In genomic region chr16:77496934-77497333, GRCh38 we compare ENCODE assay signal across 27 cellular contexts.
"Had no signal": no experiment of that assay in that cellular context is flagged by ENCODE, and none has a peak within 500 bp of the region (broad histone marks: within the 10 kb centered on the region; RNA-seq: fewer than 3 reads in every experiment).

No MANE protein-coding gene starts in this region.

- H3K36me3 ChIP-seq: adrenal gland, ascending aorta, breast epithelium, colonic mucosa, heart right ventricle, left ventricle myocardium inferior, prostate gland, right atrium auricular region, upper lobe of left lung had no signal

- DNase-seq: activated CD4-positive, alpha-beta T cell treated with anti-CD3 and anti-CD28 coated beads for 1 hour; activated CD8-positive, alpha-beta memory T cell treated with anti-CD3 and anti-CD28 coated beads for 24 hours; activated CD8-positive, alpha-beta memory T cell treated with anti-CD3 and anti-CD28 coated beads, Interleukin-2, amount 50 U/mL, for 48 hours; activated naive CD4-positive, alpha-beta T cell; activated T-cell treated with anti-CD3 and anti-CD28 coated beads, Interleukin-2, amount 50 U/mL, for 4 hours; adrenal gland; colonic mucosa; endodermal cell; foreskin fibroblast; heart right ventricle; left ventricle myocardium inferior; naive thymus-derived CD8-positive, alpha-beta T cell; stimulated activated CD4-positive, alpha-beta T cell treated with anti-CD3 and anti-CD28 coated beads, Interleukin-12 subunit alpha, Interleukin-12 subunit beta, amount 100 ng/mL, for 4 hours; stimulated activated CD4-positive, alpha-beta T cell treated with anti-CD3 and anti-CD28 coated beads, Interleukin-4, amount 100 ng/mL, for 4 hours; stimulated activated naive CD8-positive, alpha-beta T cell treated with anti-CD3 and anti-CD28 coated beads, Interleukin-15, Interleukin-2, amounts not matched to agents 100 U/mL and 50 U/mL, for 24 hours; T-cell; upper lobe of left lung had no signal

- H3K4me3 Mint-ChIP-seq: activated naive CD8-positive, alpha-beta T cell; activated T-cell treated with anti-CD3 and anti-CD28 coated beads, Interleukin-2, amount 50 U/mL, for 4 hours; central memory CD8-positive, alpha-beta T cell; endodermal cell; mesothelial cell of epicardium; naive thymus-derived CD8-positive, alpha-beta T cell; T-cell; T-helper 2 cell treated with Interferon-gamma antibody and Interleukin-4, amounts not matched to agents 5 μg/mL and 100 μg/mL, for 36 hours had no signal

- H3K27ac ChIP-seq: adrenal gland, ascending aorta, breast epithelium, colonic mucosa, epithelial cell of prostate, heart right ventricle, left ventricle myocardium inferior, prostate gland, right atrium auricular region, upper lobe of left lung had no signal

- H3K27ac Mint-ChIP-seq: activated naive CD8-positive, alpha-beta T cell; activated T-helper 2 cell treated with anti-CD3 and anti-CD28 coated beads, Interferon-gamma antibody, Interleukin-2, Interleukin-4, amounts not matched to agents 10 μg/mL and 5 μg/mL and 100 μg/mL, durations not matched to agents 14 hours and 24 hours and 36 hours; endodermal cell; mesothelial cell of epicardium; naive thymus-derived CD8-positive, alpha-beta T cell; T-cell; T-helper 2 cell treated with Interferon-gamma antibody and Interleukin-4, amounts not matched to agents 5 μg/mL and 100 μg/mL, for 36 hours had no signal

- H3K9me3 ChIP-seq: adrenal gland, ascending aorta, breast epithelium, colonic mucosa, heart right ventricle, left ventricle myocardium inferior, prostate gland, right atrium auricular region, upper lobe of left lung had no signal

- H3K36me3 Mint-ChIP-seq: activated naive CD8-positive, alpha-beta T cell; mesothelial cell of epicardium; naive thymus-derived CD8-positive, alpha-beta T cell; T-cell had no signal

- H3K27me3 ChIP-seq: adrenal gland, ascending aorta, breast epithelium, colonic mucosa, right atrium auricular region, upper lobe of left lung had no signal

- H3K4me1 ChIP-seq: adrenal gland, ascending aorta, breast epithelium, colonic mucosa, left ventricle myocardium inferior, prostate gland, right atrium auricular region, upper lobe of left lung had no signal

- H3K4me3 ChIP-seq: adrenal gland, ascending aorta, breast epithelium, colonic mucosa, heart right ventricle, left ventricle myocardium inferior, prostate gland, right atrium auricular region, upper lobe of left lung had no signal

- H3K9me3 Mint-ChIP-seq: activated T-cell treated with anti-CD3 and anti-CD28 coated beads, Interleukin-2, amount 50 U/mL, for 4 hours; activated T-helper 2 cell treated with anti-CD3 and anti-CD28 coated beads, Interferon-gamma antibody, Interleukin-2, Interleukin-4, amounts not matched to agents 10 μg/mL and 5 μg/mL and 100 μg/mL, durations not matched to agents 14 hours and 24 hours and 36 hours; central memory CD8-positive, alpha-beta T cell; endodermal cell; T-helper 2 cell treated with Interferon-gamma antibody and Interleukin-4, amounts not matched to agents 5 μg/mL and 100 μg/mL, for 36 hours had no signal

- H3K27me3 Mint-ChIP-seq: central memory CD8-positive, alpha-beta T cell had no signal

- H3K4me1 Mint-ChIP-seq: central memory CD8-positive, alpha-beta T cell; naive thymus-derived CD8-positive, alpha-beta T cell; T-cell had no signal
